Comparison of ENCODE assay signal across 16 cellular contexts in the genomic region with DNA sequence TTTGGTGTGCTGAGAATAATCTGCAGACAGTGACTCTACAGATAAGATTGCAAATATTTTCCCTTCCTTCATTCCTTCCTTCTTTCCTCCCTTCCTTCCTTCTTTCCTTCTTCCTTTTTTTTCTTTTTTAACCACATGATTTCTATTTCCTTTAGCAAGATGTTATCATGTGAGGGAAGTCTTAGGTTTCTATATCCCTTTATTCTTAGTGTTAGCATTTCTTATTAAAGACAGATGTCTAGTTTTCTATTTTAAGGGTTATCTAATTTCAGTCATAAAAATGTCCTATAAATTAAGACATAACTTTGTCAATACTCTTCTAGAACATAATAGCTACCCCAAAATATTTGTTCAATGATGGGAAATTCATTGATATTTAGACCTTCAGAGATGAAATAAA.
DNase-seq lines count a peak whose midpoint lies in the region; ATAC-seq, FAIRE-seq and TF ChIP-seq lines count a peak whose summit lies in the region.
"Had no signal": no experiment of that assay in that cellular context is flagged by ENCODE, and none has a peak within 500 bp of the region (broad histone marks: within the 10 kb centered on the region; RNA-seq: fewer than 3 reads in every experiment).

No MANE protein-coding gene starts in this region.

- intact Hi-C loops in ascending aorta (cut with DNase I): loop anchor here (5.0 kb wide), 1 partner anchor 883 kb away; no protein-coding TSS in a partner anchor

- H3K36me3 ChIP-seq in SJSA1 (no peaks in the 10 kb centered on the region), ascending aorta (no peaks in the 10 kb centered on the region), muscle layer of duodenum (ENCODE audit: control insufficient read depth in 1 of 2, insufficient read depth in 2 of 2, low read length in 2 of 2) (no peaks in the 10 kb centered on the region), thoracic aorta (no peaks in the 10 kb centered on the region)

- H3K27me3 ChIP-seq in SJSA1 (replicated peaks) (no peaks in the 10 kb centered on the region), ascending aorta (no peaks in the 10 kb centered on the region), muscle layer of duodenum (ENCODE audit: low read depth, low read length) (no peaks in the 10 kb centered on the region), thoracic aorta (replicated peaks; ENCODE audit: insufficient read depth) (no peaks in the 10 kb centered on the region)

- no peak for FAIRE-seq in RCC 7860 (lab: Jason Lieb, UNC)
- FAIRE-seq: frontal cortex had no signal

- DNase-seq in SJSA1 (ENCODE audit: low read depth in 1 of 2, low spot score in 2 of 2): no peak
- DNase-seq in ascending aorta (ENCODE audit: low spot score in 2 of 2): no peak
- no peak for DNase-seq in thoracic aorta (ENCODE audit: low spot score)
- DNase-seq in RCC 7860 (ENCODE audit: low spot score): no peak
- no peak for DNase-seq in stimulated activated CD4-positive, alpha-beta T cell treated with anti-CD3 and anti-CD28 coated beads, Interleukin-4, amount 100 ng/mL, for 4 hours
- no peak for DNase-seq in NCI-H446 treated with DMSO at 0.1 percent for 48 hours (lab: John Stamatoyannopoulos, UW)
- DNase-seq: activated CD4-positive, alpha-beta T cell treated with anti-CD3 and anti-CD28 coated beads for 4 hours; activated naive CD8-positive, alpha-beta T cell treated with anti-CD3 and anti-CD28 coated beads for 36 hours; CD8-positive, alpha-beta T cell; GF-D8; GM23248; NCI-H1436; NCI-H510A treated with DMSO at 0.1 percent for 48 hours; NK-92 treated with Interleukin-12 subunit alpha and Interleukin-12 subunit beta, amount 100 ng/mL, for 24 hours had no signal

- no peak for ATAC-seq in thoracic aorta (ENCODE audit: insufficient number of reproducible peaks, low FRiP score, low read depth)
- ATAC-seq: CD8-positive, alpha-beta T cell had no signal

- H3K4me1 ChIP-seq in SJSA1 (replicated peaks): peaks cover 57% of the 10 kb centered on the region
- peaks cover 0 to 38% of the 10 kb centered on the region in 2 donors for H3K4me1 ChIP-seq in ascending aorta
- peaks cover 0 to 5% of the 10 kb centered on the region in 2 donors for H3K4me1 ChIP-seq in muscle layer of duodenum (ENCODE audit: control insufficient read depth in 1 of 2, insufficient read depth in 2 of 2, low read length in 2 of 2)
- H3K4me1 ChIP-seq in thoracic aorta (ENCODE audit: control insufficient read depth in 1 of 2, low read depth in 2 of 2): peaks cover 31 to 54% of the 10 kb centered on the region in 2 donors

- H3K4me3 ChIP-seq in SJSA1 (no peak overlapping the region), ascending aorta (no peak overlapping the region), muscle layer of duodenum (ENCODE audit: low read depth in 1 of 2, low read length in 2 of 2) (no peak overlapping the region), thoracic aorta (no peak overlapping the region)
- H3K4me3 ChIP-seq: GM23248 had no signal

- TF ChIP-seq CTCF in ascending aorta (IDR thresholded peaks at IDR 0.05): no peak
- no peak for TF ChIP-seq CTCF in thoracic aorta (IDR thresholded peaks at IDR 0.05)

- H3K27ac ChIP-seq in SJSA1 (peak overlapping the region; percentile 53), ascending aorta (peak overlapping the region; percentile 74 to 81), muscle layer of duodenum (ENCODE audit: low read length) (peak overlapping the region; percentile 74), thoracic aorta (peak overlapping the region; percentile 86 to 88)
- H3K27ac ChIP-seq: GM23248 had no signal

- H3K9me3 ChIP-seq in SJSA1 (replicated peaks) (no peaks in the 10 kb centered on the region), ascending aorta (no peaks in the 10 kb centered on the region), muscle layer of duodenum (ENCODE audit: control insufficient read depth in 1 of 2, low read length in 2 of 2) (no peaks in the 10 kb centered on the region), thoracic aorta (no peaks in the 10 kb centered on the region)
